Comparison of ENCODE assay signal across 1 cellular context in the genomic region with DNA sequence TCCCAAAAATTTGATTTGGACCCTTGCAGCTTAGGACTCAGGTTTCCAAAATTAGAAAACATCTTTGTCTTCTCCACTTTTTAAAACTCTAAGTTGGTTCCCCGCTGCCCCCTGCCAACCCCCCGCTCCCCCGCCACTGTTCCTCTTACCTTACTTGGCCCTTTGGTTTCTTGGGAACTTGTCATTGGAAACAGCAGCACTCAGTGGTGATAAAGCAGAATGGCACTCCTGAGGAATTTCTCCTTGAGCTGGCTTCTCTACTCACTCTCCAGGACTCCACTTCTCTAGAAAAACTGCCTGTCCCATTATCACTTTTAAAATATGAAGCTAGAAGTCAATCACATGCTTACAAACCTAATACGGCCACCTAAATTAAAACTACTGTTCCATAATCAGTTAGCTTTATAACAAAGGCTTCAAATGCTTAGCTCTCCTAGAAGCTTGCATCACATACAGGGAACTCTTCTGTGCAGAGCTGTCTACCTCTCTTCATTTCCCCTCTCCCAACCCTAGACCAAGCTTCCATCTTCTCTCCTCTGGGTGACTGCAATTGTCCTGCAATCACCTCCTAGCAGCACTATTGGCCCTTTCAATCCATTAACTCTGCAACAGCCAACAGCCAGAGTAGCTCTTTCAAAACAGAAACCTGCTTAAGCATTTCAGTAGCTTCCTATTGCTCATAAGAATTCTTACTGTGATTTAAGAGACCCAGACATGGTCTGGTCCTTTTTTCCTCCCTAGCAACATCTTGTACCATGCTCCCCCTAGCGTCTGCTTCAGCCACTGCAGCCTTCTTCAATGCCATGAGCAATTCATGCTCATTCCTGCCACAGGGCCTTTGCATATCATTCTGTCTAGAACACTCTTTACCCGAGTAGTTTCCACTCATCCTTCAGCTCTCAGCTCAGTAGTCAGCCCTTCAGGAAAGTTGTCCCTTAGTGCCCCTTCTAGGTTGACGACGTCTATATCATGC.
TF ChIP-seq lines count a peak whose summit lies in the region.

No MANE protein-coding gene starts in this region.

TF ChIP-seq in HepG2, 621 proteins besides CTCF, POLR2A, EP300 and RAD21 (continued from another document and continues in another):
- TF ChIP-seq, protein P1, sequence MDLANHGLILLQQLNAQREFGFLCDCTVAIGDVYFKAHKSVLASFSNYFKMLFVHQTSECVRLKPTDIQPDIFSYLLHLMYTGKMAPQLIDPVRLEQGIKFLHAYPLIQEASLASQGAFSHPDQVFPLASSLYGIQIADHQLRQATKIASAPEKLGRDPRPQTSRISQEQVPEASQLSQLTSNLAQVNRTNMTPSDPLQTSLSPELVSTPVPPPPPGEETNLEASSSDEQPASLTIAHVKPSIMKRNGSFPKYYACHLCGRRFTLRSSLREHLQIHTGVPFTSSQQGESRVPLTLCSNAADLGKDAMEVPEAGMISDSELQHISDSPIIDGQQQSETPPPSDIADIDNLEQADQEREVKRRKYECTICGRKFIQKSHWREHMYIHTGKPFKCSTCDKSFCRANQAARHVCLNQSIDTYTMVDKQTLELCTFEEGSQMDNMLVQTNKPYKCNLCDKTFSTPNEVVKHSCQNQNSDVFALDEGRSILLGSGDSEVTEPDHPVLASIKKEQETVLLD (CRISPR knock-in tag; IDR thresholded peaks at IDR 0.05; ENCODE audit: low read depth): no peak
- TF ChIP-seq ZNF251 (CRISPR knock-in tag; IDR thresholded peaks at IDR 0.05) (no peak), ZNF235 (CRISPR knock-in tag; IDR thresholded peaks at IDR 0.05; ENCODE audit: borderline replicate concordance) (no peak), PHF8 (CRISPR knock-in tag; IDR thresholded peaks at IDR 0.05) (no peak), ZNF24 (IDR thresholded peaks at IDR 0.05) (no peak), SAFB2 (CRISPR knock-in tag; IDR thresholded peaks at IDR 0.05; ENCODE audit: borderline replicate concordance, low read depth) (no peak), FIP1L1 (IDR thresholded peaks at IDR 0.05; ENCODE audit: borderline replicate concordance, insufficient read depth, low read depth, low read length) (no peak), HOXA9 (CRISPR knock-in tag; IDR thresholded peaks at IDR 0.05; ENCODE audit: borderline replicate concordance) (no peak), TBX2 (CRISPR knock-in tag; IDR thresholded peaks at IDR 0.05; ENCODE audit: borderline replicate concordance) (0 out of 2 replicates have a peak, but pooled peaks have one; percentile 27), ZNF274 (CRISPR knock-in tag; IDR thresholded peaks at IDR 0.05) (no peak), MAFK (conservative IDR thresholded peaks at IDR 0.05 in 1 of 2, IDR thresholded peaks at IDR 0.05 in 1 of 2; ENCODE audit: low read length in 2 of 2) (no peak), GTF2F1 (IDR thresholded peaks at IDR 0.05; ENCODE audit: low read length) (no peak), SMC3 (IDR thresholded peaks at IDR 0.05; ENCODE audit: low read length) (peak; percentile 69; the same call in 1 of the 2 replicates), ZMYM2 (CRISPR knock-in tag; IDR thresholded peaks at IDR 0.05) (peak; percentile 77; the same call in 1 of the 2 replicates), ZNF3 (CRISPR knock-in tag; IDR thresholded peaks at IDR 0.05) (peak; percentile 75), BRCA1 (CRISPR knock-in tag; IDR thresholded peaks at IDR 0.05) (no peak), RCOR2 (CRISPR knock-in tag; IDR thresholded peaks at IDR 0.05) (peak; percentile 95), KDM1A (CRISPR knock-in tag; IDR thresholded peaks at IDR 0.05) (peak; percentile 92), CHD4 (IDR thresholded peaks at IDR 0.05; ENCODE audit: borderline replicate concordance, low read length) (peak; percentile 98), AKAP8 (CRISPR knock-in tag; IDR thresholded peaks at IDR 0.05) (no peak), ADNP (CRISPR knock-in tag; IDR thresholded peaks at IDR 0.05) (peak; percentile 91)
- TF ChIP-seq, protein P2, sequence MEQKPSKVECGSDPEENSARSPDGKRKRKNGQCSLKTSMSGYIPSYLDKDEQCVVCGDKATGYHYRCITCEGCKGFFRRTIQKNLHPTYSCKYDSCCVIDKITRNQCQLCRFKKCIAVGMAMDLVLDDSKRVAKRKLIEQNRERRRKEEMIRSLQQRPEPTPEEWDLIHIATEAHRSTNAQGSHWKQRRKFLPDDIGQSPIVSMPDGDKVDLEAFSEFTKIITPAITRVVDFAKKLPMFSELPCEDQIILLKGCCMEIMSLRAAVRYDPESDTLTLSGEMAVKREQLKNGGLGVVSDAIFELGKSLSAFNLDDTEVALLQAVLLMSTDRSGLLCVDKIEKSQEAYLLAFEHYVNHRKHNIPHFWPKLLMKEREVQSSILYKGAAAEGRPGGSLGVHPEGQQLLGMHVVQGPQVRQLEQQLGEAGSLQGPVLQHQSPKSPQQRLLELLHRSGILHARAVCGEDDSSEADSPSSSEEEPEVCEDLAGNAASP (CRISPR knock-in tag; IDR thresholded peaks at IDR 0.05; ENCODE audit: borderline replicate concordance): peak; percentile 72; the same call in 1 of the 2 replicates
- TF ChIP-seq, protein P3, sequence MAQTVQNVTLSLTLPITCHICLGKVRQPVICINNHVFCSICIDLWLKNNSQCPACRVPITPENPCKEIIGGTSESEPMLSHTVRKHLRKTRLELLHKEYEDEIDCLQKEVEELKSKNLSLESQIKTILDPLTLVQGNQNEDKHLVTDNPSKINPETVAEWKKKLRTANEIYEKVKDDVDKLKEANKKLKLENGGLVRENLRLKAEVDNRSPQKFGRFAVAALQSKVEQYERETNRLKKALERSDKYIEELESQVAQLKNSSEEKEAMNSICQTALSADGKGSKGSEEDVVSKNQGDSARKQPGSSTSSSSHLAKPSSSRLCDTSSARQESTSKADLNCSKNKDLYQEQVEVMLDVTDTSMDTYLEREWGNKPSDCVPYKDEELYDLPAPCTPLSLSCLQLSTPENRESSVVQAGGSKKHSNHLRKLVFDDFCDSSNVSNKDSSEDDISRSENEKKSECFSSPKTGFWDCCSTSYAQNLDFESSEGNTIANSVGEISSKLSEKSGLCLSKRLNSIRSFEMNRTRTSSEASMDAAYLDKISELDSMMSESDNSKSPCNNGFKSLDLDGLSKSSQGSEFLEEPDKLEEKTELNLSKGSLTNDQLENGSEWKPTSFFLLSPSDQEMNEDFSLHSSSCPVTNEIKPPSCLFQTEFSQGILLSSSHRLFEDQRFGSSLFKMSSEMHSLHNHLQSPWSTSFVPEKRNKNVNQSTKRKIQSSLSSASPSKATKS (CRISPR knock-in tag; IDR thresholded peaks at IDR 0.05): no peak
- TF ChIP-seq, protein P4, sequence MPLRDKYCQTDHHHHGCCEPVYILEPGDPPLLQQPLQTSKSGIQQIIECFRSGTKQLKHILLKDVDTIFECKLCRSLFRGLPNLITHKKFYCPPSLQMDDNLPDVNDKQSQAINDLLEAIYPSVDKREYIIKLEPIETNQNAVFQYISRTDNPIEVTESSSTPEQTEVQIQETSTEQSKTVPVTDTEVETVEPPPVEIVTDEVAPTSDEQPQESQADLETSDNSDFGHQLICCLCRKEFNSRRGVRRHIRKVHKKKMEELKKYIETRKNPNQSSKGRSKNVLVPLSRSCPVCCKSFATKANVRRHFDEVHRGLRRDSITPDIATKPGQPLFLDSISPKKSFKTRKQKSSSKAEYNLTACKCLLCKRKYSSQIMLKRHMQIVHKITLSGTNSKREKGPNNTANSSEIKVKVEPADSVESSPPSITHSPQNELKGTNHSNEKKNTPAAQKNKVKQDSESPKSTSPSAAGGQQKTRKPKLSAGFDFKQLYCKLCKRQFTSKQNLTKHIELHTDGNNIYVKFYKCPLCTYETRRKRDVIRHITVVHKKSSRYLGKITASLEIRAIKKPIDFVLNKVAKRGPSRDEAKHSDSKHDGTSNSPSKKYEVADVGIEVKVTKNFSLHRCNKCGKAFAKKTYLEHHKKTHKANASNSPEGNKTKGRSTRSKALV (CRISPR knock-in tag; IDR thresholded peaks at IDR 0.05): no peak
- TF ChIP-seq, protein P5, sequence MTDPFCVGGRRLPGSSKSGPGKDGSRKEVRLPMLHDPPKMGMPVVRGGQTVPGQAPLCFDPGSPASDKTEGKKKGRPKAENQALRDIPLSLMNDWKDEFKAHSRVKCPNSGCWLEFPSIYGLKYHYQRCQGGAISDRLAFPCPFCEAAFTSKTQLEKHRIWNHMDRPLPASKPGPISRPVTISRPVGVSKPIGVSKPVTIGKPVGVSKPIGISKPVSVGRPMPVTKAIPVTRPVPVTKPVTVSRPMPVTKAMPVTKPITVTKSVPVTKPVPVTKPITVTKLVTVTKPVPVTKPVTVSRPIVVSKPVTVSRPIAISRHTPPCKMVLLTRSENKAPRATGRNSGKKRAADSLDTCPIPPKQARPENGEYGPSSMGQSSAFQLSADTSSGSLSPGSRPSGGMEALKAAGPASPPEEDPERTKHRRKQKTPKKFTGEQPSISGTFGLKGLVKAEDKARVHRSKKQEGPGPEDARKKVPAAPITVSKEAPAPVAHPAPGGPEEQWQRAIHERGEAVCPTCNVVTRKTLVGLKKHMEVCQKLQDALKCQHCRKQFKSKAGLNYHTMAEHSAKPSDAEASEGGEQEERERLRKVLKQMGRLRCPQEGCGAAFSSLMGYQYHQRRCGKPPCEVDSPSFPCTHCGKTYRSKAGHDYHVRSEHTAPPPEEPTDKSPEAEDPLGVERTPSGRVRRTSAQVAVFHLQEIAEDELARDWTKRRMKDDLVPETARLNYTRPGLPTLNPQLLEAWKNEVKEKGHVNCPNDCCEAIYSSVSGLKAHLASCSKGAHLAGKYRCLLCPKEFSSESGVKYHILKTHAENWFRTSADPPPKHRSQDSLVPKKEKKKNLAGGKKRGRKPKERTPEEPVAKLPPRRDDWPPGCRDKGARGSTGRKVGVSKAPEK (CRISPR knock-in tag; IDR thresholded peaks at IDR 0.05; ENCODE audit: borderline replicate concordance): no peak
- TF ChIP-seq, protein P6, sequence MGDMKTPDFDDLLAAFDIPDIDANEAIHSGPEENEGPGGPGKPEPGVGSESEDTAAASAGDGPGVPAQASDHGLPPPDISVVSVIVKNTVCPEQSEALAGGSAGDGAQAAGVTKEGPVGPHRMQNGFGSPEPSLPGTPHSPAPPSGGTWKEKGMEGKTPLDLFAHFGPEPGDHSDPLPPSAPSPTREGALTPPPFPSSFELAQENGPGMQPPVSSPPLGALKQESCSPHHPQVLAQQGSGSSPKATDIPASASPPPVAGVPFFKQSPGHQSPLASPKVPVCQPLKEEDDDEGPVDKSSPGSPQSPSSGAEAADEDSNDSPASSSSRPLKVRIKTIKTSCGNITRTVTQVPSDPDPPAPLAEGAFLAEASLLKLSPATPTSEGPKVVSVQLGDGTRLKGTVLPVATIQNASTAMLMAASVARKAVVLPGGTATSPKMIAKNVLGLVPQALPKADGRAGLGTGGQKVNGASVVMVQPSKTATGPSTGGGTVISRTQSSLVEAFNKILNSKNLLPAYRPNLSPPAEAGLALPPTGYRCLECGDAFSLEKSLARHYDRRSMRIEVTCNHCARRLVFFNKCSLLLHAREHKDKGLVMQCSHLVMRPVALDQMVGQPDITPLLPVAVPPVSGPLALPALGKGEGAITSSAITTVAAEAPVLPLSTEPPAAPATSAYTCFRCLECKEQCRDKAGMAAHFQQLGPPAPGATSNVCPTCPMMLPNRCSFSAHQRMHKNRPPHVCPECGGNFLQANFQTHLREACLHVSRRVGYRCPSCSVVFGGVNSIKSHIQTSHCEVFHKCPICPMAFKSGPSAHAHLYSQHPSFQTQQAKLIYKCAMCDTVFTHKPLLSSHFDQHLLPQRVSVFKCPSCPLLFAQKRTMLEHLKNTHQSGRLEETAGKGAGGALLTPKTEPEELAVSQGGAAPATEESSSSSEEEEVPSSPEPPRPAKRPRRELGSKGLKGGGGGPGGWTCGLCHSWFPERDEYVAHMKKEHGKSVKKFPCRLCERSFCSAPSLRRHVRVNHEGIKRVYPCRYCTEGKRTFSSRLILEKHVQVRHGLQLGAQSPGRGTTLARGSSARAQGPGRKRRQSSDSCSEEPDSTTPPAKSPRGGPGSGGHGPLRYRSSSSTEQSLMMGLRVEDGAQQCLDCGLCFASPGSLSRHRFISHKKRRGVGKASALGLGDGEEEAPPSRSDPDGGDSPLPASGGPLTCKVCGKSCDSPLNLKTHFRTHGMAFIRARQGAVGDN (CRISPR knock-in tag; IDR thresholded peaks at IDR 0.05): no peak
- TF ChIP-seq, protein P7, sequence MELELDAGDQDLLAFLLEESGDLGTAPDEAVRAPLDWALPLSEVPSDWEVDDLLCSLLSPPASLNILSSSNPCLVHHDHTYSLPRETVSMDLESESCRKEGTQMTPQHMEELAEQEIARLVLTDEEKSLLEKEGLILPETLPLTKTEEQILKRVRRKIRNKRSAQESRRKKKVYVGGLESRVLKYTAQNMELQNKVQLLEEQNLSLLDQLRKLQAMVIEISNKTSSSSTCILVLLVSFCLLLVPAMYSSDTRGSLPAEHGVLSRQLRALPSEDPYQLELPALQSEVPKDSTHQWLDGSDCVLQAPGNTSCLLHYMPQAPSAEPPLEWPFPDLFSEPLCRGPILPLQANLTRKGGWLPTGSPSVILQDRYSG (CRISPR knock-in tag; IDR thresholded peaks at IDR 0.05): no peak
